22 cellular contexts compared by ENCODE assay signal in genomic region chr14:24249230-24250021, GRCh38. TPM values are rescaled to one million over a fixed set of nuclear protein-coding genes. Genes with fewer than 3 reads are reported as not detected.
DNase-seq lines count a peak whose midpoint lies in the region; ATAC-seq and TF ChIP-seq lines count a peak whose summit lies in the region.
"Had no signal": no experiment of that assay in that cellular context is flagged by ENCODE, and none has a peak within 500 bp of the region (broad histone marks: within the 10 kb centered on the region; RNA-seq: fewer than 3 reads in every experiment).

No MANE protein-coding gene starts in this region.

- H3K4me3 ChIP-seq in spleen (no peak overlapping the region), suprapubic skin (no peak overlapping the region)
- H3K4me3 ChIP-seq: breast epithelium, GM23248, smooth muscle cell, testis had no signal

- peaks cover 0 to 33% (median 11%) of the 10 kb centered on the region in 6 donors for H3K4me1 ChIP-seq in spleen
- no peaks in the 10 kb centered on the region for H3K4me1 ChIP-seq in suprapubic skin
- H3K4me1 ChIP-seq: breast epithelium, testis had no signal

- H3K9me3 ChIP-seq in spleen (no peaks in the 10 kb centered on the region), suprapubic skin (no peaks in the 10 kb centered on the region)
- H3K9me3 ChIP-seq: breast epithelium, testis had no signal

- TF ChIP-seq POLR2A in spleen (IDR thresholded peaks at IDR 0.05) (no peak), suprapubic skin (IDR thresholded peaks at IDR 0.05) (no peak)

- TF ChIP-seq EP300 in suprapubic skin (IDR thresholded peaks at IDR 0.05), result no peak

- H3K27ac ChIP-seq in spleen (no peak overlapping the region), suprapubic skin (no peak overlapping the region)
- H3K27ac ChIP-seq: breast epithelium, GM23248, KMS-11, testis had no signal

- 80 to 84% (median 83%) methylated on average over 11 to 13 of the region's 13 CpGs for WGBS in spleen, 5 donors
- WGBS in suprapubic skin, result 82% methylated on average over 7 of the region's 13 CpGs

- peaks cover 10% of the 10 kb centered on the region for H3K36me3 Mint-ChIP-seq in T-helper 2 cell treated with Interferon-gamma antibody and Interleukin-4, amounts not matched to agents 5 μg/mL and 100 μg/mL, for 36 hours (ENCODE audit: low read depth)
- peaks cover 0 to 6% of the 10 kb centered on the region in 2 donors for H3K36me3 Mint-ChIP-seq in activated naive CD4-positive, alpha-beta T cell treated with anti-CD3 and anti-CD28 coated beads, Interleukin-2, amount 50 U/mL, for 72 hours
- peaks cover 6% of the 10 kb centered on the region for H3K36me3 Mint-ChIP-seq in activated naive CD4-positive, alpha-beta T cell treated with anti-CD3 and anti-CD28 coated beads for 36 hours (ENCODE audit: low read depth)
- peaks cover 18% of the 10 kb centered on the region for H3K36me3 Mint-ChIP-seq in activated T-helper 1 cell treated with anti-CD3 and anti-CD28 coated beads, Interleukin-12 subunit alpha, Interleukin-12 subunit beta, Interleukin-2, Interleukin-4 antibody, amounts not matched to agents 30 ng/mL and 10 ng/mL and 1 ng/mL, durations not matched to agents 14 hours and 24 hours and 36 hours (ENCODE audit: low read depth)

- H3K36me3 ChIP-seq in spleen, result peaks cover 0 to 33% (median 3%) of the 10 kb centered on the region in 6 donors
- H3K36me3 ChIP-seq in suprapubic skin, result peaks cover 28% of the 10 kb centered on the region
- H3K36me3 ChIP-seq: breast epithelium had no signal

- no peak for ATAC-seq in activated naive CD4-positive, alpha-beta T cell treated with anti-CD3 and anti-CD28 coated beads, Interleukin-2, amount 50 U/mL, for 72 hours
- ATAC-seq: left ventricle myocardium superior; naive thymus-derived CD8-positive, alpha-beta T cell; Panc1 had no signal

- no peaks in the 10 kb centered on the region for H3K9me3 Mint-ChIP-seq in T-helper 2 cell treated with Interferon-gamma antibody and Interleukin-4, amounts not matched to agents 5 μg/mL and 100 μg/mL, for 36 hours
- H3K9me3 Mint-ChIP-seq in activated naive CD4-positive, alpha-beta T cell treated with anti-CD3 and anti-CD28 coated beads, Interleukin-2, amount 50 U/mL, for 72 hours, result no peaks in the 10 kb centered on the region
- no peaks in the 10 kb centered on the region for H3K9me3 Mint-ChIP-seq in activated naive CD4-positive, alpha-beta T cell treated with anti-CD3 and anti-CD28 coated beads for 36 hours
- H3K9me3 Mint-ChIP-seq in activated T-helper 1 cell treated with anti-CD3 and anti-CD28 coated beads, Interleukin-12 subunit alpha, Interleukin-12 subunit beta, Interleukin-2, Interleukin-4 antibody, amounts not matched to agents 30 ng/mL and 10 ng/mL and 1 ng/mL, durations not matched to agents 14 hours and 24 hours and 36 hours, result no peaks in the 10 kb centered on the region
- H3K9me3 Mint-ChIP-seq: naive thymus-derived CD8-positive, alpha-beta T cell had no signal

- H3K4me3 Mint-ChIP-seq in T-helper 2 cell treated with Interferon-gamma antibody and Interleukin-4, amounts not matched to agents 5 μg/mL and 100 μg/mL, for 36 hours, result no peak overlapping the region
- no peak overlapping the region for H3K4me3 Mint-ChIP-seq in activated naive CD4-positive, alpha-beta T cell treated with anti-CD3 and anti-CD28 coated beads for 36 hours
- H3K4me3 Mint-ChIP-seq in activated T-helper 1 cell treated with anti-CD3 and anti-CD28 coated beads, Interleukin-12 subunit alpha, Interleukin-12 subunit beta, Interleukin-2, Interleukin-4 antibody, amounts not matched to agents 30 ng/mL and 10 ng/mL and 1 ng/mL, durations not matched to agents 14 hours and 24 hours and 36 hours, result peak overlapping the region; percentile 41
- H3K4me3 Mint-ChIP-seq: naive thymus-derived CD8-positive, alpha-beta T cell had no signal

- H3K4me1 Mint-ChIP-seq in T-helper 2 cell treated with Interferon-gamma antibody and Interleukin-4, amounts not matched to agents 5 μg/mL and 100 μg/mL, for 36 hours (ENCODE audit: low read depth), result peaks cover 40% of the 10 kb centered on the region
- H3K4me1 Mint-ChIP-seq in activated naive CD4-positive, alpha-beta T cell treated with anti-CD3 and anti-CD28 coated beads for 36 hours (ENCODE audit: low read depth), result peaks cover 28% of the 10 kb centered on the region
- H3K4me1 Mint-ChIP-seq in activated T-helper 1 cell treated with anti-CD3 and anti-CD28 coated beads, Interleukin-12 subunit alpha, Interleukin-12 subunit beta, Interleukin-2, Interleukin-4 antibody, amounts not matched to agents 30 ng/mL and 10 ng/mL and 1 ng/mL, durations not matched to agents 14 hours and 24 hours and 36 hours (ENCODE audit: low read depth), result peaks cover 51% of the 10 kb centered on the region

- peak overlapping the region; percentile 76 for H3K27ac Mint-ChIP-seq in T-helper 2 cell treated with Interferon-gamma antibody and Interleukin-4, amounts not matched to agents 5 μg/mL and 100 μg/mL, for 36 hours
- H3K27ac Mint-ChIP-seq in activated naive CD4-positive, alpha-beta T cell treated with anti-CD3 and anti-CD28 coated beads, Interleukin-2, amount 50 U/mL, for 72 hours, result peak overlapping the region; percentile 37 to 72
- no peak overlapping the region for H3K27ac Mint-ChIP-seq in activated naive CD4-positive, alpha-beta T cell treated with anti-CD3 and anti-CD28 coated beads for 36 hours
- peak overlapping the region; percentile 61 for H3K27ac Mint-ChIP-seq in activated T-helper 1 cell treated with anti-CD3 and anti-CD28 coated beads, Interleukin-12 subunit alpha, Interleukin-12 subunit beta, Interleukin-2, Interleukin-4 antibody, amounts not matched to agents 30 ng/mL and 10 ng/mL and 1 ng/mL, durations not matched to agents 14 hours and 24 hours and 36 hours

- H3K27me3 Mint-ChIP-seq in T-helper 2 cell treated with Interferon-gamma antibody and Interleukin-4, amounts not matched to agents 5 μg/mL and 100 μg/mL, for 36 hours (ENCODE audit: low read depth), result no peaks in the 10 kb centered on the region
- H3K27me3 Mint-ChIP-seq in activated naive CD4-positive, alpha-beta T cell treated with anti-CD3 and anti-CD28 coated beads for 36 hours (ENCODE audit: low read depth), result no peaks in the 10 kb centered on the region
- H3K27me3 Mint-ChIP-seq in activated T-helper 1 cell treated with anti-CD3 and anti-CD28 coated beads, Interleukin-12 subunit alpha, Interleukin-12 subunit beta, Interleukin-2, Interleukin-4 antibody, amounts not matched to agents 30 ng/mL and 10 ng/mL and 1 ng/mL, durations not matched to agents 14 hours and 24 hours and 36 hours (ENCODE audit: insufficient read depth), result no peaks in the 10 kb centered on the region
- H3K27me3 Mint-ChIP-seq: naive thymus-derived CD8-positive, alpha-beta T cell had no signal

- DNase-seq in T-helper 2 cell treated with Interferon-gamma antibody and Interleukin-4, amounts not matched to agents 5 μg/mL and 100 μg/mL, for 36 hours (ENCODE audit: low spot score), result no peak
- no peak for DNase-seq in T-helper 2 cell
- no peak for DNase-seq in activated naive CD4-positive, alpha-beta T cell treated with anti-CD3 and anti-CD28 coated beads, Interleukin-2, amount 50 U/mL, for 72 hours (ENCODE audit: low spot score in 2 of 2)
- no peak for DNase-seq in activated naive CD4-positive, alpha-beta T cell treated with anti-CD3 and anti-CD28 coated beads for 36 hours
- no peak for DNase-seq in activated T-helper 1 cell treated with anti-CD3 and anti-CD28 coated beads, Interleukin-12 subunit alpha, Interleukin-12 subunit beta, Interleukin-2, Interleukin-4 antibody, amounts not matched to agents 30 ng/mL and 10 ng/mL and 1 ng/mL, durations not matched to agents 14 hours and 24 hours and 36 hours (ENCODE audit: low spot score)
- DNase-seq in spleen, result peak; percentile 68
- DNase-seq in NCI-H524 (lab: John Stamatoyannopoulos, UW), result no peak
- DNase-seq in suprapubic skin (ENCODE audit: low spot score in 2 of 2), result no peak
- DNase-seq: 8988T; GM23248; left ventricle myocardium superior; midbrain; MM.1S; naive thymus-derived CD8-positive, alpha-beta T cell; NCI-H2029; NCI-H526; retina; testis had no signal

- H3K27me3 ChIP-seq in spleen (replicated peaks in 1 of 7) (no peaks in the 10 kb centered on the region), suprapubic skin (no peaks in the 10 kb centered on the region)
- H3K27me3 ChIP-seq: breast epithelium, testis had no signal

- intact Hi-C loops in activated naive CD4-positive, alpha-beta T cell treated with anti-CD3 and anti-CD28 coated beads for 36 hours (cut with micrococcal nuclease), result no loop called here
- intact Hi-C loops in activated T-helper 1 cell treated with anti-CD3 and anti-CD28 coated beads, Interleukin-12 subunit alpha, Interleukin-12 subunit beta, Interleukin-2, Interleukin-4 antibody, amounts not matched to agents 30 ng/mL and 10 ng/mL and 1 ng/mL, durations not matched to agents 14 hours and 24 hours and 36 hours (cut with micrococcal nuclease), result no loop called here
- intact Hi-C loops in spleen (cut with DNase I; ENCODE audit: low total_unique reads), result no loop called here

- CTCF ChIA-PET in activated naive CD4-positive, alpha-beta T cell treated with anti-CD3 and anti-CD28 coated beads for 36 hours (lab: Charles Lee), result interaction anchor here (1.0 to 9.5 kb wide), 4 partner anchors 22 to 59 kb away, joined by 3 to 310 read pairs (median 4); partner anchors contain the start of genes CIDEB, DHRS1, NOP9 and RABGGTA

- TF ChIP-seq CTCF in spleen (IDR thresholded peaks at IDR 0.05 in 8 of 11, conservative IDR thresholded peaks at IDR 0.05 in 3 of 11) (no peak), suprapubic skin (IDR thresholded peaks at IDR 0.05) (no peak)

RNA-seq across cellular contexts. Expression of gene TINF2, which starts 7.0 kb away (rescaled TPM):
- total RNA-seq in activated naive CD4-positive, alpha-beta T cell treated with anti-CD3 and anti-CD28 coated beads, Interleukin-2, amount 50 U/mL, for 72 hours, result 100 to 1,000 TPM in 1 of 2 donors, 10 to 100 TPM in 1; 80.0 to 101 TPM
- 100 to 1,000 TPM; 117 to 128 TPM for total RNA-seq in activated naive CD4-positive, alpha-beta T cell treated with anti-CD3 and anti-CD28 coated beads for 36 hours
- total RNA-seq in activated T-helper 1 cell treated with anti-CD3 and anti-CD28 coated beads, Interleukin-12 subunit alpha, Interleukin-12 subunit beta, Interleukin-2, Interleukin-4 antibody, amounts not matched to agents 30 ng/mL and 10 ng/mL and 1 ng/mL, durations not matched to agents 14 hours and 24 hours and 36 hours, result 90.9 and 95.9 TPM in 2 replicates
- total RNA-seq in spleen (100 to 1,000 TPM in 3 of 7 donors, 10 to 100 TPM in 4; 61.8 to 121 (median 99.5) TPM), suprapubic skin (10 to 100 TPM; 43.0 to 61.0 (median 54.3) TPM)
- 10 to 100 TPM; 55.7 to 60.8 (median 57.4) TPM for polyA plus RNA-seq in spleen

RNA-seq across cellular contexts. Expression of gene TGM1, which starts 13.6 kb away (rescaled TPM):
- 10 to 100 TPM in 1 of 2 donors, 1 to 10 TPM in 1; 7.9 to 31.6 TPM for total RNA-seq in activated naive CD4-positive, alpha-beta T cell treated with anti-CD3 and anti-CD28 coated beads, Interleukin-2, amount 50 U/mL, for 72 hours
- total RNA-seq in activated naive CD4-positive, alpha-beta T cell treated with anti-CD3 and anti-CD28 coated beads for 36 hours, result 10 to 100 TPM; 13.5 to 13.8 TPM
- 4.1 and 4.8 TPM in 2 replicates for total RNA-seq in activated T-helper 1 cell treated with anti-CD3 and anti-CD28 coated beads, Interleukin-12 subunit alpha, Interleukin-12 subunit beta, Interleukin-2, Interleukin-4 antibody, amounts not matched to agents 30 ng/mL and 10 ng/mL and 1 ng/mL, durations not matched to agents 14 hours and 24 hours and 36 hours
- total RNA-seq in spleen (1 to 10 TPM; 1.4 to 4.8 (median 2.8) TPM), suprapubic skin (100 to 1,000 TPM; 127 to 144 (median 130) TPM)
- polyA plus RNA-seq in spleen, result 1 to 10 TPM; 1.7 to 3.5 (median 2.3) TPM

RNA-seq across cellular contexts. Expression of gene GMPR2, which starts 16.7 kb away (rescaled TPM):
- 100 to 1,000 TPM in 1 of 2 donors, 10 to 100 TPM in 1; 62.6 to 106 TPM for total RNA-seq in activated naive CD4-positive, alpha-beta T cell treated with anti-CD3 and anti-CD28 coated beads, Interleukin-2, amount 50 U/mL, for 72 hours
- total RNA-seq in activated naive CD4-positive, alpha-beta T cell treated with anti-CD3 and anti-CD28 coated beads for 36 hours, result 10 to 100 TPM; 60.5 to 63.7 TPM
- total RNA-seq in activated T-helper 1 cell treated with anti-CD3 and anti-CD28 coated beads, Interleukin-12 subunit alpha, Interleukin-12 subunit beta, Interleukin-2, Interleukin-4 antibody, amounts not matched to agents 30 ng/mL and 10 ng/mL and 1 ng/mL, durations not matched to agents 14 hours and 24 hours and 36 hours, result 40.8 and 41.4 TPM in 2 replicates
- total RNA-seq in spleen (10 to 100 TPM; 57.0 to 85.6 (median 82.6) TPM), suprapubic skin (10 to 100 TPM; 25.4 to 49.7 (median 47.8) TPM)
- polyA plus RNA-seq in spleen, result 10 to 100 TPM; 42.2 to 57.9 (median 50.3) TPM

RNA-seq across cellular contexts. Expression of gene NEDD8, which starts 17.3 kb away (rescaled TPM):
- total RNA-seq in activated naive CD4-positive, alpha-beta T cell treated with anti-CD3 and anti-CD28 coated beads, Interleukin-2, amount 50 U/mL, for 72 hours, result 100 to 1,000 TPM; 172 to 210 TPM
- total RNA-seq in activated naive CD4-positive, alpha-beta T cell treated with anti-CD3 and anti-CD28 coated beads for 36 hours, result 100 to 1,000 TPM; 172 to 196 TPM
- 177 and 185 TPM in 2 replicates for total RNA-seq in activated T-helper 1 cell treated with anti-CD3 and anti-CD28 coated beads, Interleukin-12 subunit alpha, Interleukin-12 subunit beta, Interleukin-2, Interleukin-4 antibody, amounts not matched to agents 30 ng/mL and 10 ng/mL and 1 ng/mL, durations not matched to agents 14 hours and 24 hours and 36 hours
- total RNA-seq in spleen, result 100 to 1,000 TPM in 6 of 7 donors, 10 to 100 TPM in 1; 98.6 to 137 (median 122) TPM
- 100 to 1,000 TPM; 164 to 237 (median 228) TPM for polyA plus RNA-seq in spleen
- total RNA-seq in suprapubic skin, result 100 to 1,000 TPM in 3 of 4 donors, 10 to 100 TPM in 1; 54.7 to 137 (median 104) TPM

RNA-seq across cellular contexts. Expression of gene RABGGTA, which starts 22.0 kb away (rescaled TPM):
- total RNA-seq in activated naive CD4-positive, alpha-beta T cell treated with anti-CD3 and anti-CD28 coated beads, Interleukin-2, amount 50 U/mL, for 72 hours, result 10 to 100 TPM; 58.6 to 67.0 TPM
- total RNA-seq in activated naive CD4-positive, alpha-beta T cell treated with anti-CD3 and anti-CD28 coated beads for 36 hours, result 10 to 100 TPM; 74.9 to 76.2 TPM
- 52.2 and 54.4 TPM in 2 replicates for total RNA-seq in activated T-helper 1 cell treated with anti-CD3 and anti-CD28 coated beads, Interleukin-12 subunit alpha, Interleukin-12 subunit beta, Interleukin-2, Interleukin-4 antibody, amounts not matched to agents 30 ng/mL and 10 ng/mL and 1 ng/mL, durations not matched to agents 14 hours and 24 hours and 36 hours
- total RNA-seq in spleen (10 to 100 TPM; 41.7 to 63.0 (median 48.6) TPM), suprapubic skin (10 to 100 TPM; 50.4 to 65.9 (median 53.1) TPM)
- 10 to 100 TPM; 22.5 to 46.7 (median 41.4) TPM for polyA plus RNA-seq in spleen
